ENCODE assay signal across 23 cellular contexts in genomic region chr14:29144598-29144997, GRCh38.
DNase-seq lines count a peak whose midpoint lies in the region; ATAC-seq, FAIRE-seq and TF ChIP-seq lines count a peak whose summit lies in the region.
"Had no signal": no experiment of that assay in that cellular context is flagged by ENCODE, and none has a peak within 500 bp of the region (broad histone marks: within the 10 kb centered on the region; RNA-seq: fewer than 3 reads in every experiment).

No MANE protein-coding gene starts in this region.

- 75% methylated on average over 1 of the region's 2 CpGs for WGBS in mesenchymal stem cell

- no peaks in the 10 kb centered on the region for H3K27me3 Mint-ChIP-seq in stimulated activated memory B cell treated with anti-CD40 and anti-IgM and Interleukin-4, amounts not matched to agents 10 μg/mL and 1 μg/mL and 100 μg/mL, for 72 hours
- H3K27me3 Mint-ChIP-seq: B cell; stimulated activated naive CD8-positive, alpha-beta T cell treated with anti-CD3 and anti-CD28 coated beads, Interleukin-15, amount 100 ng/mL, for 72 hours had no signal

- H2AFZ ChIP-seq in mesenchymal stem cell (ENCODE audit: low read depth, low read length), result no peak overlapping the region

- H3K27ac ChIP-seq in mesenchymal stem cell (ENCODE audit: low read length, poor library complexity, severe bottlenecking), result no peak overlapping the region
- H3K27ac ChIP-seq: esophagus squamous epithelium, right lobe of liver had no signal

- no peak overlapping the region for H2BK15ac ChIP-seq in mesenchymal stem cell (ENCODE audit: low read depth, poor library complexity, severe bottlenecking)

- H3K4me3 Mint-ChIP-seq in stimulated activated memory B cell treated with anti-CD40 and anti-IgM and Interleukin-4, amounts not matched to agents 10 μg/mL and 1 μg/mL and 100 μg/mL, for 72 hours, result no peak overlapping the region
- H3K4me3 Mint-ChIP-seq: B cell; H9; neural crest cell; stimulated activated naive CD8-positive, alpha-beta T cell treated with anti-CD3 and anti-CD28 coated beads, Interleukin-15, amount 100 ng/mL, for 72 hours had no signal

- no peak overlapping the region for H3K14ac ChIP-seq in mesenchymal stem cell (ENCODE audit: low read length in 2 of 2)

- no peaks in the 10 kb centered on the region for H3K79me1 ChIP-seq in mesenchymal stem cell (replicated peaks; ENCODE audit: low read length, poor library complexity, severe bottlenecking)

- DNase-seq in AG09309 (ENCODE audit: low read depth), result peak; percentile 97
- peak; percentile 30 for DNase-seq in HTR-8/SVneo (ENCODE audit: insufficient read length, low spot score)
- peak; percentile 35 for DNase-seq in bronchial epithelial cell (ENCODE audit: low read depth)
- no peak for DNase-seq in mesenchymal stem cell
- no peak for DNase-seq in NCI-H1092 (lab: John Stamatoyannopoulos, UW)
- no peak for DNase-seq in NCI-H2081 treated with DMSO at 0.1 percent for 48 hours (lab: John Stamatoyannopoulos, UW)
- no peak for DNase-seq in DMS 273 (lab: John Stamatoyannopoulos, UW; ENCODE audit: unreplicated experiment)
- DNase-seq: activated CD8-positive, alpha-beta memory T cell treated with anti-CD3 and anti-CD28 coated beads, Interleukin-2, amount 50 U/mL, for 4 hours; activated naive CD4-positive, alpha-beta T cell treated with anti-CD3 and anti-CD28 coated beads, Interleukin-2, amount 50 U/mL, for 16 hours; esophagus squamous epithelium; H9; KBM-7; NCI-H1417 treated with DMSO at 0.1 percent for 48 hours; NCI-H510A treated with DMSO at 0.1 percent for 48 hours; right lobe of liver; stimulated activated naive CD8-positive, alpha-beta T cell treated with anti-CD3 and anti-CD28 coated beads, Interleukin-15, amount 100 ng/mL, for 72 hours; T-helper 1 cell had no signal

- no peaks in the 10 kb centered on the region for H3K9me3 Mint-ChIP-seq in stimulated activated memory B cell treated with anti-CD40 and anti-IgM and Interleukin-4, amounts not matched to agents 10 μg/mL and 1 μg/mL and 100 μg/mL, for 72 hours
- H3K9me3 Mint-ChIP-seq: H9 had no signal

- no peak overlapping the region for H3K4me3 ChIP-seq in AG09309 (ENCODE audit: control insufficient read depth, low read depth, low read length)
- no peak overlapping the region for H3K4me3 ChIP-seq in bronchial epithelial cell (ENCODE audit: low read depth, low read length)
- H3K4me3 ChIP-seq in mesenchymal stem cell (ENCODE audit: insufficient read depth in 1 of 2, low read depth in 1 of 2, low read length in 2 of 2), result no peak overlapping the region
- H3K4me3 ChIP-seq: esophagus squamous epithelium, lung, right lobe of liver had no signal

- no peak overlapping the region for H2BK5ac ChIP-seq in mesenchymal stem cell (ENCODE audit: low read depth, low read length, poor library complexity, severe bottlenecking)

- no peak overlapping the region for H3K4ac ChIP-seq in mesenchymal stem cell (ENCODE audit: low read depth in 1 of 2, low read length in 2 of 2)

- H2BK12ac ChIP-seq in mesenchymal stem cell (ENCODE audit: low read length in 2 of 2), result no peak overlapping the region

- H3K4me2 ChIP-seq in mesenchymal stem cell (ENCODE audit: low read length, poor library complexity, severe bottlenecking), result no peak overlapping the region

- no peak overlapping the region for H3K18ac ChIP-seq in mesenchymal stem cell (ENCODE audit: low read depth in 1 of 2, low read length in 2 of 2)

- H4K91ac ChIP-seq in mesenchymal stem cell (ENCODE audit: low read length), result no peak overlapping the region

- H3K9ac ChIP-seq in mesenchymal stem cell (ENCODE audit: low read length), result peak overlapping the region; percentile 69

- no peak overlapping the region for H4K8ac ChIP-seq in mesenchymal stem cell (ENCODE audit: low read length)

- no peaks in the 10 kb centered on the region for H3K4me1 ChIP-seq in mesenchymal stem cell (ENCODE audit: control insufficient read depth, insufficient read depth, low read depth, low read length)
- H3K4me1 ChIP-seq: esophagus squamous epithelium, right lobe of liver had no signal

- FAIRE-seq in HTR-8/SVneo (lab: Jason Lieb, UNC) (no peak), bronchial epithelial cell (lab: Jason Lieb, UNC) (no peak)

- no peaks in the 10 kb centered on the region for H3K9me3 ChIP-seq in mesenchymal stem cell (ENCODE audit: control insufficient read depth, low read length)
- H3K9me3 ChIP-seq: esophagus squamous epithelium, right lobe of liver had no signal

- no peaks in the 10 kb centered on the region for H3K36me3 Mint-ChIP-seq in stimulated activated memory B cell treated with anti-CD40 and anti-IgM and Interleukin-4, amounts not matched to agents 10 μg/mL and 1 μg/mL and 100 μg/mL, for 72 hours

- no peaks in the 10 kb centered on the region for H3K36me3 ChIP-seq in bronchial epithelial cell (ENCODE audit: control insufficient read depth, insufficient read depth, low read length)
- H3K36me3 ChIP-seq in mesenchymal stem cell (ENCODE audit: control insufficient read depth in 1 of 2, insufficient read depth in 2 of 2, low read depth in 1 of 2, low read length in 2 of 2), result no peaks in the 10 kb centered on the region
- H3K36me3 ChIP-seq: esophagus squamous epithelium, right lobe of liver had no signal

- H3K27me3 ChIP-seq in bronchial epithelial cell (ENCODE audit: control insufficient read depth, insufficient read depth, low read length) (no peaks in the 10 kb centered on the region), mesenchymal stem cell (ENCODE audit: control insufficient read depth in 1 of 2, insufficient read depth in 1 of 2, low read length in 2 of 2) (no peaks in the 10 kb centered on the region)
- H3K27me3 ChIP-seq: esophagus squamous epithelium, right lobe of liver had no signal

- no peaks in the 10 kb centered on the region for H3K4me1 Mint-ChIP-seq in stimulated activated memory B cell treated with anti-CD40 and anti-IgM and Interleukin-4, amounts not matched to agents 10 μg/mL and 1 μg/mL and 100 μg/mL, for 72 hours
- H3K4me1 Mint-ChIP-seq: B cell; H9; neural crest cell; stimulated activated naive CD8-positive, alpha-beta T cell treated with anti-CD3 and anti-CD28 coated beads, Interleukin-15, amount 100 ng/mL, for 72 hours had no signal

- no peak overlapping the region for H3K27ac Mint-ChIP-seq in stimulated activated memory B cell treated with anti-CD40 and anti-IgM and Interleukin-4, amounts not matched to agents 10 μg/mL and 1 μg/mL and 100 μg/mL, for 72 hours
- H3K27ac Mint-ChIP-seq: B cell; H9; stimulated activated naive CD8-positive, alpha-beta T cell treated with anti-CD3 and anti-CD28 coated beads, Interleukin-15, amount 100 ng/mL, for 72 hours had no signal

- no peak overlapping the region for H3K23ac ChIP-seq in mesenchymal stem cell (ENCODE audit: low read length in 2 of 2)

- no peak overlapping the region for H2BK120ac ChIP-seq in mesenchymal stem cell (ENCODE audit: low read depth, low read length)

- ATAC-seq in stimulated activated memory B cell treated with anti-CD40 and anti-IgM and Interleukin-4, amounts not matched to agents 10 μg/mL and 1 μg/mL and 100 μg/mL, for 72 hours, result no peak
- ATAC-seq: activated CD4-positive, CD25-positive, alpha-beta regulatory T cell treated with anti-CD3 and anti-CD28 coated beads, Interleukin-2, amount 50 U/mL, for 24 hours; Panc1; right lobe of liver; stimulated activated naive CD8-positive, alpha-beta T cell treated with anti-CD3 and anti-CD28 coated beads, Interleukin-15, amount 100 ng/mL, for 72 hours had no signal

- H2AK5ac ChIP-seq in mesenchymal stem cell (ENCODE audit: low read length, severe bottlenecking), result no peak overlapping the region

- no peak for TF ChIP-seq CTCF in AG09309 (IDR thresholded peaks at IDR 0.05; ENCODE audit: control insufficient read depth, insufficient read depth, low read depth, low read length, missing control alignments)
- no peak for TF ChIP-seq CTCF in bronchial epithelial cell (IDR thresholded peaks at IDR 0.05; ENCODE audit: insufficient read depth, low read length, severe bottlenecking)

Comparison
In these comparisons a context has a peak if more than half of its experiments do, and no peak if none do; other contexts are left out.
1. DNase-seq: peak in AG09309 (single experiment), HTR-8/SVneo (single experiment) and bronchial epithelial cell (single experiment); none in mesenchymal stem cell (single experiment), NCI-H1092 (single experiment), NCI-H2081 treated with DMSO at 0.1 percent for 48 hours (single experiment) and DMS 273 (single experiment).